14 cellular contexts compared by ENCODE assay signal in genomic region chr20:59020938-59021551, GRCh38. TPM values are rescaled to one million over a fixed set of nuclear protein-coding genes. Genes with fewer than 3 reads are reported as not detected.
DNase-seq lines count a peak whose midpoint lies in the region; ATAC-seq and TF ChIP-seq lines count a peak whose summit lies in the region.
"Had no signal": no experiment of that assay in that cellular context is flagged by ENCODE, and none has a peak within 500 bp of the region (broad histone marks: within the 10 kb centered on the region; RNA-seq: fewer than 3 reads in every experiment).

No MANE protein-coding gene starts in this region.

- TF ChIP-seq CTCF in Panc1 (IDR thresholded peaks at IDR 0.05) = no peak
- no peak for TF ChIP-seq CTCF in chondrocyte (IDR thresholded peaks at IDR 0.05)
- no peak for TF ChIP-seq CTCF in GM10266 (IDR thresholded peaks at IDR 0.05; ENCODE audit: control insufficient read depth, insufficient read depth, low read depth, missing control alignments)

- CTCF ChIA-PET in HEK293T (lab: Yijun Ruan, JAX) (no interaction called here), Panc1 (lab: Charles Lee) (interaction anchor here (0.7 kb wide), 1 partner anchor 104 kb away, joined by 3 read pairs; no protein-coding TSS in a partner anchor)

- peaks cover 11% of the 10 kb centered on the region for H3K36me3 ChIP-seq in Panc1 (ENCODE audit: control insufficient read depth, insufficient read depth, low read length)

- H3K27ac Mint-ChIP-seq in chondrocyte (ENCODE audit: unreplicated experiment) = peak overlapping the region; percentile 88
- H3K27ac Mint-ChIP-seq: activated CD8-positive, alpha-beta T cell treated with anti-CD3 and anti-CD28 coated beads for 36 hours had no signal

- H3K27me3 ChIP-seq in Panc1 (ENCODE audit: control insufficient read depth, insufficient read depth, low read length) = no peaks in the 10 kb centered on the region
- H3K27me3 ChIP-seq: neutrophil had no signal

- H3K9me3 Mint-ChIP-seq in chondrocyte (ENCODE audit: low read depth) = no peaks in the 10 kb centered on the region
- H3K9me3 Mint-ChIP-seq: activated CD8-positive, alpha-beta T cell treated with anti-CD3 and anti-CD28 coated beads for 36 hours had no signal

- DNase-seq in HEK293T (ENCODE audit: extremely low spot score) (no peak), Panc1 (ENCODE audit: low read depth, low spot score) (no peak), chondrocyte (ENCODE audit: low spot score) (no peak), non-pigmented ciliary epithelial cell (ENCODE audit: low read depth) (peak; percentile 19), GM10266 (ENCODE audit: extremely low spot score) (no peak)
- DNase-seq: activated CD8-positive, alpha-beta T cell treated with anti-CD3 and anti-CD28 coated beads for 36 hours; anterior cingulate cortex; kidney glomerular epithelial cell; NCI-H524; stimulated activated naive CD4-positive, alpha-beta T cell had no signal

- no peak overlapping the region for H3K4me3 Mint-ChIP-seq in chondrocyte (ENCODE audit: unreplicated experiment)
- H3K4me3 Mint-ChIP-seq: activated CD8-positive, alpha-beta T cell treated with anti-CD3 and anti-CD28 coated beads for 36 hours had no signal

- ATAC-seq in Panc1 = peak; percentile 24; the same call in 1 of the 2 replicates
- ATAC-seq in HG03097 (IDR thresholded peaks at IDR 0.05; ENCODE audit: low FRiP score, unreplicated experiment) = no peak
- ATAC-seq in HG03571 (IDR thresholded peaks at IDR 0.05; ENCODE audit: unreplicated experiment) = no peak
- ATAC-seq: activated CD8-positive, alpha-beta T cell treated with anti-CD3 and anti-CD28 coated beads for 36 hours had no signal

- no peaks in the 10 kb centered on the region for H3K9me3 ChIP-seq in Panc1 (ENCODE audit: control insufficient read depth, insufficient read depth, low read depth, low read length)
- H3K9me3 ChIP-seq: neutrophil had no signal

- in situ Hi-C loops in Panc1 (cut with HindIII; ENCODE audit: low pct_unique_long_range_greater_than_20kb, low sequenced_read_pairs) = no loop called here

- no peaks in the 10 kb centered on the region for H3K27me3 Mint-ChIP-seq in chondrocyte (ENCODE audit: low read depth)
- H3K27me3 Mint-ChIP-seq: activated CD8-positive, alpha-beta T cell treated with anti-CD3 and anti-CD28 coated beads for 36 hours had no signal

- peaks cover 30% of the 10 kb centered on the region for H3K4me1 Mint-ChIP-seq in chondrocyte (ENCODE audit: low read depth)

- H3K27ac ChIP-seq in Panc1 (ENCODE audit: low read length) = no peak overlapping the region
- H3K27ac ChIP-seq: neutrophil had no signal

- H3K4me1 ChIP-seq in Panc1 (ENCODE audit: control insufficient read depth, insufficient read depth, low read length) = no peaks in the 10 kb centered on the region

- no TSS peak for BruUV-seq in Panc1 (replicated peaks; lab: Mats Ljungman, UMichigan)

- H3K36me3 Mint-ChIP-seq in chondrocyte (ENCODE audit: low read depth) = peaks cover 14% of the 10 kb centered on the region

- intact Hi-C loops in Panc1 (cut with micrococcal nuclease; ENCODE audit: unreplicated experiment) = no loop called here

- POLR2A ChIA-PET in HEK293T (lab: Yijun Ruan, JAX) = interaction anchor here (2.3 kb wide), 1 partner anchor 11 kb away, joined by 11 read pairs; the partner anchor contains the start of gene ATP5F1E
- POLR2A ChIA-PET in Panc1 (lab: Charles Lee) = no interaction called here

- no peak overlapping the region for H3K4me3 ChIP-seq in Panc1 (ENCODE audit: low read depth in 2 of 2, low read length in 2 of 2)

TF ChIP-seq in HEK293T, 16 proteins besides CTCF, POLR2A, EP300 and RAD21:
- TF ChIP-seq PKNOX1 (IDR thresholded peaks at IDR 0.05) = peak; percentile 49
- no peak for TF ChIP-seq L3MBTL2 (conservative IDR thresholded peaks at IDR 0.05)
- TF ChIP-seq SP1 (IDR thresholded peaks at IDR 0.05) = no peak

RNA-seq across cellular contexts. Expression of gene TUBB1, which starts 1.8 kb away (rescaled TPM):
- not detected for total RNA-seq in Panc1 (2021; ENCODE audit: unreplicated experiment)
- 0.11 TPM for polyA plus RNA-seq in Panc1 (2012; ENCODE audit: insufficient read length)
- 0.15 TPM in 1 of 3 replicates, not detected in the others for total RNA-seq in chondrocyte
- total RNA-seq: activated CD8-positive, alpha-beta T cell treated with anti-CD3 and anti-CD28 coated beads for 36 hours had no signal
- polyA plus RNA-seq: fibroblast of lung had no signal

RNA-seq across cellular contexts. Expression of gene ATP5F1E, which starts 11.1 kb away (rescaled TPM):
- total RNA-seq in Panc1 (2021; ENCODE audit: unreplicated experiment) (90.6 TPM), chondrocyte (67.5 to 76.2 TPM (median 67.7 TPM) in 3 replicates)
- 203 TPM for polyA plus RNA-seq in Panc1 (2012; ENCODE audit: insufficient read length)

RNA-seq across cellular contexts. Expression of gene CTSZ, which starts 14.0 kb away (rescaled TPM):
- 113 TPM for total RNA-seq in Panc1 (2021; ENCODE audit: unreplicated experiment)
- 220 TPM for polyA plus RNA-seq in Panc1 (2012; ENCODE audit: insufficient read length)
- total RNA-seq in chondrocyte = 19.5 to 101 TPM (median 99.4 TPM) in 3 replicates

RNA-seq across cellular contexts. Expression of gene PRELID3B, which starts 21.5 kb away (rescaled TPM):
- 131 TPM for total RNA-seq in Panc1 (2021; ENCODE audit: unreplicated experiment)
- 108 TPM for polyA plus RNA-seq in Panc1 (2012; ENCODE audit: insufficient read length)
- 38.0 to 44.4 TPM (median 41.1 TPM) in 3 replicates for total RNA-seq in chondrocyte

RNA-seq across cellular contexts. Expression of gene NELFCD, which starts 40.0 kb away (rescaled TPM):
- total RNA-seq in Panc1 (2021; ENCODE audit: unreplicated experiment) = 108 TPM
- 131 TPM for polyA plus RNA-seq in Panc1 (2012; ENCODE audit: insufficient read length)
- total RNA-seq in chondrocyte = 37.6 to 53.1 TPM (median 37.6 TPM) in 3 replicates
